Comparison of ENCODE assay signal across 1 cellular context in genomic region chr1:149888160-149888998, GRCh38.
TF ChIP-seq lines count a peak whose summit lies in the region.

No MANE protein-coding gene starts in this region.

TF ChIP-seq in K562, 482 proteins besides CTCF, POLR2A, EP300 and RAD21 (continues in another document):
- TF ChIP-seq TAF9B (IDR thresholded peaks at IDR 0.05; ENCODE audit: partially characterized antibody) (peak; percentile 67), ARNT (IDR thresholded peaks at IDR 0.05) (peak; percentile 21 to 40; a peak in 1 of 4 replicates), PHF21A (IDR thresholded peaks at IDR 0.05; ENCODE audit: borderline replicate concordance, low read depth) (no peak), ARID2 (IDR thresholded peaks at IDR 0.05) (peak; percentile 56; the same call in 1 of the 2 replicates), ZKSCAN1 (IDR thresholded peaks at IDR 0.05; ENCODE audit: low read depth, low read length) (peak; percentile 54; the same call in 1 of the 2 replicates), SMARCA5 (IDR thresholded peaks at IDR 0.05) (peak; percentile 89; the same call in 1 of the 2 replicates), ZNF584 (CRISPR knock-in tag; IDR thresholded peaks at IDR 0.05; ENCODE audit: low read depth) (0 out of 2 replicates have a peak, but pooled peaks have one; percentile 70), ZNF561 (CRISPR knock-in tag; conservative IDR thresholded peaks at IDR 0.05) (0 out of 2 replicates have a peak, but pooled peaks have one; percentile 20), SP1 (CRISPR knock-in tag; IDR thresholded peaks at IDR 0.05) (no peak), RCOR1 (IDR thresholded peaks at IDR 0.05; ENCODE audit: borderline replicate concordance in 1 of 2, low read depth in 2 of 2, low read length in 2 of 2) (peak; percentile 14 to 81; a peak in 2 of 4 replicates), NFRKB (IDR thresholded peaks at IDR 0.05; ENCODE audit: low read depth) (peak; percentile 96), MXI1 (IDR thresholded peaks at IDR 0.05; ENCODE audit: low read depth, low read length) (0 out of 2 replicates have a peak, but pooled peaks have one; percentile 73), SUPT5H (IDR thresholded peaks at IDR 0.05) (peak; percentile 58; the same call in 1 of the 2 replicates), TAF7 (tag; IDR thresholded peaks at IDR 0.05) (peak; percentile 87), EGR1 (conservative IDR thresholded peaks at IDR 0.05) (0 out of 2 replicates have a peak, but pooled peaks have one; percentile 23), ZNF830 (CRISPR knock-in tag; IDR thresholded peaks at IDR 0.05) (no peak), BACH1 (tag; IDR thresholded peaks at IDR 0.05) (0 out of 2 replicates have a peak, but pooled peaks have one; percentile 35), TEAD4 (IDR thresholded peaks at IDR 0.05; ENCODE audit: low read length) (peak; percentile 66), TEAD4 (CRISPR knock-in tag; IDR thresholded peaks at IDR 0.05; ENCODE audit: borderline replicate concordance) (no peak), FOXJ2 (tag; IDR thresholded peaks at IDR 0.05) (peak; percentile 66), SAFB (IDR thresholded peaks at IDR 0.05; ENCODE audit: borderline replicate concordance, low read depth, low read length) (no peak), PML (IDR thresholded peaks at IDR 0.05; ENCODE audit: low read length) (peak; percentile 9), SLC30A9 (CRISPR knock-in tag; IDR thresholded peaks at IDR 0.05) (no peak), ASH1L (IDR thresholded peaks at IDR 0.05; ENCODE audit: borderline replicate concordance, low read depth, partially characterized antibody) (peak; percentile 21), SMC3 (conservative IDR thresholded peaks at IDR 0.05; ENCODE audit: insufficient read depth, low read depth, low read length) (peak; percentile 44; the same call in 1 of the 2 replicates), FOXA3 (CRISPR knock-in tag; conservative IDR thresholded peaks at IDR 0.05 in 1 of 2, IDR thresholded peaks at IDR 0.05 in 1 of 2) (peak in 1 of 2 experiments; percentile 82; a peak in 1 of 4 replicates), TFAM (CRISPR knock-in tag; conservative IDR thresholded peaks at IDR 0.05) (no peak), HDAC2 (IDR thresholded peaks at IDR 0.05) (0 out of 2 replicates have a peak, but pooled peaks have one; percentile 35), ETV5 (CRISPR knock-in tag; IDR thresholded peaks at IDR 0.05; ENCODE audit: low read depth) (0 out of 2 replicates have a peak, but pooled peaks have one; percentile 35), MAFG (tag; conservative IDR thresholded peaks at IDR 0.05) (peak; percentile 33; the same call in 1 of the 2 replicates), ZNF124 (CRISPR knock-in tag; IDR thresholded peaks at IDR 0.05) (no peak), ZNF384 (IDR thresholded peaks at IDR 0.05; ENCODE audit: low read depth, low read length) (peak; percentile 31; the same call in 1 of the 2 replicates), FOXK2 (conservative IDR thresholded peaks at IDR 0.05 in 1 of 2, IDR thresholded peaks at IDR 0.05 in 1 of 2; ENCODE audit: low read depth in 2 of 2) (0 out of 4 replicates have a peak, but pooled peaks have one; percentile 34 to 35), SIN3A (IDR thresholded peaks at IDR 0.05; ENCODE audit: borderline replicate concordance in 2 of 2, control insufficient read depth in 1 of 2, low read depth in 2 of 2, low read length in 2 of 2) (peak in 1 of 2 experiments; percentile 34; a peak in 2 of 4 replicates), C11orf30 (IDR thresholded peaks at IDR 0.05; ENCODE audit: low read depth) (peak; percentile 48), MCM7 (IDR thresholded peaks at IDR 0.05) (0 out of 4 replicates have a peak, but pooled peaks of 1 of the 2 experiments have one; percentile 40), GABPB1 (CRISPR knock-in tag; IDR thresholded peaks at IDR 0.05) (no peak), ZNF764 (CRISPR knock-in tag; IDR thresholded peaks at IDR 0.05; ENCODE audit: low read depth) (0 out of 2 replicates have a peak, but pooled peaks have one; percentile 30), ATF1 (CRISPR knock-in tag; IDR thresholded peaks at IDR 0.05) (no peak), ATF1 (tag; IDR thresholded peaks at IDR 0.05) (peak; percentile 85), TBL1XR1 (IDR thresholded peaks at IDR 0.05; ENCODE audit: low read length in 2 of 2) (peak; percentile 56 to 82; a peak in 2 of 4 replicates), MEIS2 (IDR thresholded peaks at IDR 0.05; ENCODE audit: partially characterized antibody) (peak; percentile 25), ARHGAP35 (IDR thresholded peaks at IDR 0.05; ENCODE audit: partially characterized antibody) (peak; percentile 65)
- TF ChIP-seq, protein P1, sequence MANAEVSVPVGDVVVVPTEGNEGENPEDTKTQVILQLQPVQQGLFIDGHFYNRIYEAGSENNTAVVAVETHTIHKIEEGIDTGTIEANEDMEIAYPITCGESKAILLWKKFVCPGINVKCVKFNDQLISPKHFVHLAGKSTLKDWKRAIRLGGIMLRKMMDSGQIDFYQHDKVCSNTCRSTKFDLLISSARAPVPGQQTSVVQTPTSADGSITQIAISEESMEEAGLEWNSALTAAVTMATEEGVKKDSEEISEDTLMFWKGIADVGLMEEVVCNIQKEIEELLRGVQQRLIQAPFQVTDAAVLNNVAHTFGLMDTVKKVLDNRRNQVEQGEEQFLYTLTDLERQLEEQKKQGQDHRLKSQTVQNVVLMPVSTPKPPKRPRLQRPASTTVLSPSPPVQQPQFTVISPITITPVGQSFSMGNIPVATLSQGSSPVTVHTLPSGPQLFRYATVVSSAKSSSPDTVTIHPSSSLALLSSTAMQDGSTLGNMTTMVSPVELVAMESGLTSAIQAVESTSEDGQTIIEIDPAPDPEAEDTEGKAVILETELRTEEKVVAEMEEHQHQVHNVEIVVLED (CRISPR knock-in tag; IDR thresholded peaks at IDR 0.05) = peak; percentile 12; the same call in 1 of the 2 replicates
- TF ChIP-seq, protein P2, sequence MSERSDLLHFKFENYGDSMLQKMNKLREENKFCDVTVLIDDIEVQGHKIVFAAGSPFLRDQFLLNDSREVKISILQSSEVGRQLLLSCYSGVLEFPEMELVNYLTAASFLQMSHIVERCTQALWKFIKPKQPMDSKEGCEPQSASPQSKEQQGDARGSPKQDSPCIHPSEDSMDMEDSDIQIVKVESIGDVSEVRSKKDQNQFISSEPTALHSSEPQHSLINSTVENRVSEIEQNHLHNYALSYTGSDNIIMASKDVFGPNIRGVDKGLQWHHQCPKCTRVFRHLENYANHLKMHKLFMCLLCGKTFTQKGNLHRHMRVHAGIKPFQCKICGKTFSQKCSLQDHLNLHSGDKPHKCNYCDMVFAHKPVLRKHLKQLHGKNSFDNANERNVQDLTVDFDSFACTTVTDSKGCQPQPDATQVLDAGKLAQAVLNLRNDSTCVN (CRISPR knock-in tag; IDR thresholded peaks at IDR 0.05) = peak; percentile 44; the same call in 1 of the 2 replicates
- TF ChIP-seq, protein P3, sequence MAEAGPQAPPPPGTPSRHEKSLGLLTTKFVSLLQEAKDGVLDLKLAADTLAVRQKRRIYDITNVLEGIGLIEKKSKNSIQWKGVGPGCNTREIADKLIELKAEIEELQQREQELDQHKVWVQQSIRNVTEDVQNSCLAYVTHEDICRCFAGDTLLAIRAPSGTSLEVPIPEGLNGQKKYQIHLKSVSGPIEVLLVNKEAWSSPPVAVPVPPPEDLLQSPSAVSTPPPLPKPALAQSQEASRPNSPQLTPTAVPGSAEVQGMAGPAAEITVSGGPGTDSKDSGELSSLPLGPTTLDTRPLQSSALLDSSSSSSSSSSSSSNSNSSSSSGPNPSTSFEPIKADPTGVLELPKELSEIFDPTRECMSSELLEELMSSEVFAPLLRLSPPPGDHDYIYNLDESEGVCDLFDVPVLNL (CRISPR knock-in tag; IDR thresholded peaks at IDR 0.05; ENCODE audit: low read depth) = no peak
- TF ChIP-seq, protein P4, sequence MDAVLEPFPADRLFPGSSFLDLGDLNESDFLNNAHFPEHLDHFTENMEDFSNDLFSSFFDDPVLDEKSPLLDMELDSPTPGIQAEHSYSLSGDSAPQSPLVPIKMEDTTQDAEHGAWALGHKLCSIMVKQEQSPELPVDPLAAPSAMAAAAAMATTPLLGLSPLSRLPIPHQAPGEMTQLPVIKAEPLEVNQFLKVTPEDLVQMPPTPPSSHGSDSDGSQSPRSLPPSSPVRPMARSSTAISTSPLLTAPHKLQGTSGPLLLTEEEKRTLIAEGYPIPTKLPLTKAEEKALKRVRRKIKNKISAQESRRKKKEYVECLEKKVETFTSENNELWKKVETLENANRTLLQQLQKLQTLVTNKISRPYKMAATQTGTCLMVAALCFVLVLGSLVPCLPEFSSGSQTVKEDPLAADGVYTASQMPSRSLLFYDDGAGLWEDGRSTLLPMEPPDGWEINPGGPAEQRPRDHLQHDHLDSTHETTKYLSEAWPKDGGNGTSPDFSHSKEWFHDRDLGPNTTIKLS (IDR thresholded peaks at IDR 0.05; ENCODE audit: borderline replicate concordance, low read depth) = peak; percentile 31
- TF ChIP-seq, protein P5, sequence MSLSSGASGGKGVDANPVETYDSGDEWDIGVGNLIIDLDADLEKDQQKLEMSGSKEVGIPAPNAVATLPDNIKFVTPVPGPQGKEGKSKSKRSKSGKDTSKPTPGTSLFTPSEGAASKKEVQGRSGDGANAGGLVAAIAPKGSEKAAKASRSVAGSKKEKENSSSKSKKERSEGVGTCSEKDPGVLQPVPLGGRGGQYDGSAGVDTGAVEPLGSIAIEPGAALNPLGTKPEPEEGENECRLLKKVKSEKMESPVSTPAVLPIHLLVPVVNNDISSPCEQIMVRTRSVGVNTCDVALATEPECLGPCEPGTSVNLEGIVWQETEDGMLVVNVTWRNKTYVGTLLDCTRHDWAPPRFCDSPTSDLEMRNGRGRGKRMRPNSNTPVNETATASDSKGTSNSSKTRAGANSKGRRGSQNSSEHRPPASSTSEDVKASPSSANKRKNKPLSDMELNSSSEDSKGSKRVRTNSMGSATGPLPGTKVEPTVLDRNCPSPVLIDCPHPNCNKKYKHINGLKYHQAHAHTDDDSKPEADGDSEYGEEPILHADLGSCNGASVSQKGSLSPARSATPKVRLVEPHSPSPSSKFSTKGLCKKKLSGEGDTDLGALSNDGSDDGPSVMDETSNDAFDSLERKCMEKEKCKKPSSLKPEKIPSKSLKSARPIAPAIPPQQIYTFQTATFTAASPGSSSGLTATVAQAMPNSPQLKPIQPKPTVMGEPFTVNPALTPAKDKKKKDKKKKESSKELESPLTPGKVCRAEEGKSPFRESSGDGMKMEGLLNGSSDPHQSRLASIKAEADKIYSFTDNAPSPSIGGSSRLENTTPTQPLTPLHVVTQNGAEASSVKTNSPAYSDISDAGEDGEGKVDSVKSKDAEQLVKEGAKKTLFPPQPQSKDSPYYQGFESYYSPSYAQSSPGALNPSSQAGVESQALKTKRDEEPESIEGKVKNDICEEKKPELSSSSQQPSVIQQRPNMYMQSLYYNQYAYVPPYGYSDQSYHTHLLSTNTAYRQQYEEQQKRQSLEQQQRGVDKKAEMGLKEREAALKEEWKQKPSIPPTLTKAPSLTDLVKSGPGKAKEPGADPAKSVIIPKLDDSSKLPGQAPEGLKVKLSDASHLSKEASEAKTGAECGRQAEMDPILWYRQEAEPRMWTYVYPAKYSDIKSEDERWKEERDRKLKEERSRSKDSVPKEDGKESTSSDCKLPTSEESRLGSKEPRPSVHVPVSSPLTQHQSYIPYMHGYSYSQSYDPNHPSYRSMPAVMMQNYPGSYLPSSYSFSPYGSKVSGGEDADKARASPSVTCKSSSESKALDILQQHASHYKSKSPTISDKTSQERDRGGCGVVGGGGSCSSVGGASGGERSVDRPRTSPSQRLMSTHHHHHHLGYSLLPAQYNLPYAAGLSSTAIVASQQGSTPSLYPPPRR (CRISPR knock-in tag; IDR thresholded peaks at IDR 0.05; ENCODE audit: borderline replicate concordance) = 0 out of 2 replicates have a peak, but pooled peaks have one; percentile 58
- TF ChIP-seq, protein P6, sequence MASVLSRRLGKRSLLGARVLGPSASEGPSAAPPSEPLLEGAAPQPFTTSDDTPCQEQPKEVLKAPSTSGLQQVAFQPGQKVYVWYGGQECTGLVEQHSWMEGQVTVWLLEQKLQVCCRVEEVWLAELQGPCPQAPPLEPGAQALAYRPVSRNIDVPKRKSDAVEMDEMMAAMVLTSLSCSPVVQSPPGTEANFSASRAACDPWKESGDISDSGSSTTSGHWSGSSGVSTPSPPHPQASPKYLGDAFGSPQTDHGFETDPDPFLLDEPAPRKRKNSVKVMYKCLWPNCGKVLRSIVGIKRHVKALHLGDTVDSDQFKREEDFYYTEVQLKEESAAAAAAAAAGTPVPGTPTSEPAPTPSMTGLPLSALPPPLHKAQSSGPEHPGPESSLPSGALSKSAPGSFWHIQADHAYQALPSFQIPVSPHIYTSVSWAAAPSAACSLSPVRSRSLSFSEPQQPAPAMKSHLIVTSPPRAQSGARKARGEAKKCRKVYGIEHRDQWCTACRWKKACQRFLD (CRISPR knock-in tag; IDR thresholded peaks at IDR 0.05) = 0 out of 2 replicates have a peak, but pooled peaks have one; percentile 27
- TF ChIP-seq, protein P7, sequence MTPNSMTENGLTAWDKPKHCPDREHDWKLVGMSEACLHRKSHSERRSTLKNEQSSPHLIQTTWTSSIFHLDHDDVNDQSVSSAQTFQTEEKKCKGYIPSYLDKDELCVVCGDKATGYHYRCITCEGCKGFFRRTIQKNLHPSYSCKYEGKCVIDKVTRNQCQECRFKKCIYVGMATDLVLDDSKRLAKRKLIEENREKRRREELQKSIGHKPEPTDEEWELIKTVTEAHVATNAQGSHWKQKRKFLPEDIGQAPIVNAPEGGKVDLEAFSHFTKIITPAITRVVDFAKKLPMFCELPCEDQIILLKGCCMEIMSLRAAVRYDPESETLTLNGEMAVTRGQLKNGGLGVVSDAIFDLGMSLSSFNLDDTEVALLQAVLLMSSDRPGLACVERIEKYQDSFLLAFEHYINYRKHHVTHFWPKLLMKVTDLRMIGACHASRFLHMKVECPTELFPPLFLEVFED (CRISPR knock-in tag; conservative IDR thresholded peaks at IDR 0.05) = 0 out of 2 replicates have a peak, but pooled peaks have one; percentile 4
- TF ChIP-seq, protein P8, sequence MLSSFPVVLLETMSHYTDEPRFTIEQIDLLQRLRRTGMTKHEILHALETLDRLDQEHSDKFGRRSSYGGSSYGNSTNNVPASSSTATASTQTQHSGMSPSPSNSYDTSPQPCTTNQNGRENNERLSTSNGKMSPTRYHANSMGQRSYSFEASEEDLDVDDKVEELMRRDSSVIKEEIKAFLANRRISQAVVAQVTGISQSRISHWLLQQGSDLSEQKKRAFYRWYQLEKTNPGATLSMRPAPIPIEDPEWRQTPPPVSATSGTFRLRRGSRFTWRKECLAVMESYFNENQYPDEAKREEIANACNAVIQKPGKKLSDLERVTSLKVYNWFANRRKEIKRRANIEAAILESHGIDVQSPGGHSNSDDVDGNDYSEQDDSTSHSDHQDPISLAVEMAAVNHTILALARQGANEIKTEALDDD (IDR thresholded peaks at IDR 0.05) = peak; percentile 50; the same call in 1 of the 2 replicates
- TF ChIP-seq, protein P9, sequence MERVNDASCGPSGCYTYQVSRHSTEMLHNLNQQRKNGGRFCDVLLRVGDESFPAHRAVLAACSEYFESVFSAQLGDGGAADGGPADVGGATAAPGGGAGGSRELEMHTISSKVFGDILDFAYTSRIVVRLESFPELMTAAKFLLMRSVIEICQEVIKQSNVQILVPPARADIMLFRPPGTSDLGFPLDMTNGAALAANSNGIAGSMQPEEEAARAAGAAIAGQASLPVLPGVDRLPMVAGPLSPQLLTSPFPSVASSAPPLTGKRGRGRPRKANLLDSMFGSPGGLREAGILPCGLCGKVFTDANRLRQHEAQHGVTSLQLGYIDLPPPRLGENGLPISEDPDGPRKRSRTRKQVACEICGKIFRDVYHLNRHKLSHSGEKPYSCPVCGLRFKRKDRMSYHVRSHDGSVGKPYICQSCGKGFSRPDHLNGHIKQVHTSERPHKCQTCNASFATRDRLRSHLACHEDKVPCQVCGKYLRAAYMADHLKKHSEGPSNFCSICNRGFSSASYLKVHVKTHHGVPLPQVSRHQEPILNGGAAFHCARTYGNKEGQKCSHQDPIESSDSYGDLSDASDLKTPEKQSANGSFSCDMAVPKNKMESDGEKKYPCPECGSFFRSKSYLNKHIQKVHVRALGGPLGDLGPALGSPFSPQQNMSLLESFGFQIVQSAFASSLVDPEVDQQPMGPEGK (CRISPR knock-in tag; IDR thresholded peaks at IDR 0.05; ENCODE audit: borderline replicate concordance) = no peak
